ENCODE assay signal across 8 cellular contexts in the genomic region with DNA sequence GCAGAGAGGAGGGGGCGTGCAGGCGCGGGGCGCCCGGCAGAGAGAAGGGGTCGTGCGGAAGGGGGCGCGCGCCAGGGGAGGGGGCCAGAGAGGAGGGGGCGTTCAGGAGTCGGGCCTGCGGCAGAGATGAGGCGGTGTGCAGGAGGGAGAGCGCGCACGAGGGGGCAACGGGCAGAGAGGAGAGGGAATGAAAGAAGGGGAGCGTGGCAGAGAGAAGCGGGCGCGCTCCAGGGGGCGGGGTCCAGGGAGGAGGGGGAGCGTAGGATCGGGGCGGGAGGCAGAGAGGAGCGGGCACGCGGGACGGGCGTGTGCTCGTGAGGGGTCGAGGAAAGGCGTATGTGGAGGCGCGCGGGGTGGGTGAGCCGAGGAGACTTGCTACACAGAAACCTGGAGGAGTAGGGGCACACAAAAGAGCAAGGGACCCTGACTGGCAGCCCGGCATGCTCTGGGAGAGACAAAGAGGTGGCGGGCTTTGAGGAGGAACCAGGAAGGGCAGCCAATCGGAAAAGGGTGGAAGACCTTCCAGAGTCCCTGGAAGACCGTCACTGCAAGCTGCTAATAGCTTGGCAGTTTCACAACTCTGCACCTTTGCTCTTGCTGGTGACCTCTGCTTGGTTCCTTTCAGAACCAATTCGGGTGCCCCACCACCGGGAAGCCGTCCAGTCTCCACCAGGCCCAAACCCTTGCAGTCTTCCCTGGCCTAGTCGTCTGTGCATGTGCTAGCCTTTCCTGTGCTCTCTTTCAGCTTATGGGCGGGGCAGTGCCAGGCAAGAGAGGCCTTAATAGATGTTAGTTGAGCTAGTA. TPM values are rescaled to one million over a fixed set of nuclear protein-coding genes. Genes with fewer than 3 reads are reported as not detected.
DNase-seq lines count a peak whose midpoint lies in the region; ATAC-seq, FAIRE-seq and TF ChIP-seq lines count a peak whose summit lies in the region.

No MANE protein-coding gene starts in this region.

- H3K9ac ChIP-seq in SK-N-SH: no peak overlapping the region

- H3K27ac ChIP-seq in GM23338 (ENCODE audit: low read depth): no peak overlapping the region
- no peak overlapping the region for H3K27ac ChIP-seq in SK-N-SH (ENCODE audit: low read depth in 2 of 2, low read length in 1 of 2)
- no peak overlapping the region for H3K27ac ChIP-seq in left ventricle myocardium inferior (replicated peaks)
- no peak overlapping the region for H3K27ac ChIP-seq in RWPE1

- H3K9me3 ChIP-seq in SK-N-SH (no peaks in the 10 kb centered on the region), left ventricle myocardium inferior (replicated peaks) (no peaks in the 10 kb centered on the region)

- H3K4me2 ChIP-seq in GM23338: peak overlapping the region; percentile 88
- peak overlapping the region; percentile 57; the same call in 1 of the 2 replicates for H3K4me2 ChIP-seq in SK-N-SH

- intact Hi-C loops in left ventricle myocardium inferior (cut with micrococcal nuclease): no loop called here

- H3K27me3 Mint-ChIP-seq in GM23338 (ENCODE audit: insufficient read depth, low read depth, poor library complexity): peaks cover 16% of the 10 kb centered on the region

- no peak for TF ChIP-seq EP300 in SK-N-SH (IDR thresholded peaks at IDR 0.05; ENCODE audit: borderline replicate concordance in 1 of 2, low read depth in 1 of 2, low read length in 1 of 2)

- H3K4me3 ChIP-seq in GM23338 (peak overlapping the region; percentile 69), SK-N-SH (ENCODE audit: low read depth in 2 of 2, low read length in 1 of 2) (peak overlapping the region in 1 of 2 experiments; percentile 46; a peak in 2 of 4 replicates), left ventricle myocardium inferior (peak overlapping the region; percentile 61)

- H3K4me3 Mint-ChIP-seq in GM23338: peak overlapping the region; percentile 90

- H4K20me1 ChIP-seq in GM23338 (replicated peaks; ENCODE audit: insufficient read depth) (no peaks in the 10 kb centered on the region; the same call in 1 of the 2 replicates), SK-N-SH (ENCODE audit: insufficient read depth) (no peaks in the 10 kb centered on the region)

- TF ChIP-seq CTCF in GM23338 (conservative IDR thresholded peaks at IDR 0.05; ENCODE audit: low read depth in 2 of 2): no peak
- no peak for TF ChIP-seq CTCF in SK-N-SH (IDR thresholded peaks at IDR 0.05)
- no peak for TF ChIP-seq CTCF in left ventricle myocardium inferior (IDR thresholded peaks at IDR 0.05; ENCODE audit: borderline replicate concordance)
- no peak for TF ChIP-seq CTCF in RWPE1 (conservative IDR thresholded peaks at IDR 0.05; ENCODE audit: low read depth)

- peak; percentile 77 for DNase-seq in GM23338 (ENCODE audit: low spot score)
- peak; percentile 85 for DNase-seq in SK-N-SH
- no peak for DNase-seq in left ventricle myocardium inferior
- peak; percentile 82 for DNase-seq in retina
- DNase-seq in RCC 7860 (ENCODE audit: low spot score): no peak
- DNase-seq in RWPE1 (ENCODE audit: low spot score): no peak

- no peak for FAIRE-seq in RCC 7860 (lab: Jason Lieb, UNC)

- ATAC-seq in GM23338 (peak; percentile 61), GM21723 (IDR thresholded peaks at IDR 0.05; ENCODE audit: unreplicated experiment) (no peak), GM19463 (IDR thresholded peaks at IDR 0.05; ENCODE audit: unreplicated experiment) (no peak)

- H3K36me3 ChIP-seq in GM23338 (ENCODE audit: insufficient read depth) (no peaks in the 10 kb centered on the region), SK-N-SH (replicated peaks in 1 of 2; ENCODE audit: control insufficient read depth in 1 of 2, insufficient read depth in 2 of 2, low read length in 1 of 2) (no peaks in the 10 kb centered on the region), left ventricle myocardium inferior (no peaks in the 10 kb centered on the region)

- peak overlapping the region; percentile 94 for H3K27ac Mint-ChIP-seq in GM23338

- 13% methylated on average over 47 of the region's 47 CpGs for WGBS in SK-N-SH (ENCODE audit: low lambda C conversion rate)

- H3K27me3 ChIP-seq in GM23338 (ENCODE audit: insufficient read depth): peaks cover 13% of the 10 kb centered on the region
- H3K27me3 ChIP-seq in SK-N-SH (ENCODE audit: insufficient read depth): no peaks in the 10 kb centered on the region
- H3K27me3 ChIP-seq in left ventricle myocardium inferior (ENCODE audit: low read depth): peaks cover 55% of the 10 kb centered on the region

- POLR2A ChIA-PET in SK-N-SH (lab: Yijun Ruan, JAX) (no interaction called here), RWPE1 (lab: Yijun Ruan, JAX; ENCODE audit: low non-redundant PET) (no interaction called here)

- peaks cover 14% of the 10 kb centered on the region for H3K4me1 ChIP-seq in GM23338 (ENCODE audit: insufficient read depth)
- H3K4me1 ChIP-seq in SK-N-SH (ENCODE audit: control insufficient read depth in 1 of 2, insufficient read depth in 2 of 2, low read depth in 1 of 2, low read length in 1 of 2): peaks cover 0 to 5% of the 10 kb centered on the region in 2 experiments; a peak in 1 of 4 replicates
- H3K4me1 ChIP-seq in left ventricle myocardium inferior: peaks cover 15% of the 10 kb centered on the region

- H3K9me2 ChIP-seq in GM23338 (ENCODE audit: insufficient read depth) (no peaks in the 10 kb centered on the region; the same call in 1 of the 2 replicates), SK-N-SH (no peaks in the 10 kb centered on the region)

- H2AFZ ChIP-seq in GM23338 (peak overlapping the region; percentile 95), SK-N-SH (ENCODE audit: low read depth) (0 out of 2 replicates have a peak overlapping the region, but pooled peaks have one; percentile 46)

- peaks cover 3% of the 10 kb centered on the region; the same call in 1 of the 3 replicates for H3K36me3 Mint-ChIP-seq in GM23338 (ENCODE audit: low read depth)

- no peaks in the 10 kb centered on the region for H3K79me2 ChIP-seq in GM23338 (replicated peaks; ENCODE audit: insufficient read depth)
- H3K79me2 ChIP-seq in SK-N-SH (ENCODE audit: insufficient read depth): no peaks in the 10 kb centered on the region

- no peaks in the 10 kb centered on the region for H3F3A ChIP-seq in GM23338 (replicated peaks; ENCODE audit: low read depth)
- no peaks in the 10 kb centered on the region for H3F3A ChIP-seq in SK-N-SH (replicated peaks; ENCODE audit: insufficient read depth)

- peaks cover 21% of the 10 kb centered on the region for H3K4me1 Mint-ChIP-seq in GM23338

- H3K9me3 Mint-ChIP-seq in GM23338: peaks cover 2% of the 10 kb centered on the region; the same call in 2 of the 3 replicates

- TF ChIP-seq RAD21 in SK-N-SH (IDR thresholded peaks at IDR 0.05; ENCODE audit: low read length): no peak

- CTCF ChIA-PET in SK-N-SH (lab: Yijun Ruan, JAX) (interaction anchor here (1.0 kb wide), 2 partner anchors 158 to 306 kb away, joined by 3 read pairs; no protein-coding TSS in a partner anchor), RWPE1 (lab: Yijun Ruan, JAX) (no interaction called here)

TF ChIP-seq in GM23338, 12 proteins besides CTCF, POLR2A, EP300 and RAD21:
- no peak for TF ChIP-seq CREB1 (CRISPR knock-in tag; IDR thresholded peaks at IDR 0.05; ENCODE audit: low read depth)
- peak; percentile 28; the same call in 1 of the 2 replicates for TF ChIP-seq POLR2AphosphoS5 (IDR thresholded peaks at IDR 0.05; ENCODE audit: low read depth)

TF ChIP-seq in SK-N-SH, 30 proteins besides CTCF, POLR2A, EP300 and RAD21:
- TF ChIP-seq RFX5 (IDR thresholded peaks at IDR 0.05; ENCODE audit: low read length) (no peak), NFIC (IDR thresholded peaks at IDR 0.05; ENCODE audit: borderline replicate concordance) (no peak)

RNA-seq across cellular contexts. Expression of a gene that starts 0.6 kb away (rescaled TPM):
- 1.7 and 8.1 TPM in 2 replicates for total RNA-seq in GM23338 (2014; rRNA removed; shearing (Covaris generic))
- polyA plus RNA-seq in GM23338 (2016; fragmentation: Nextera tagmentation; extraction: Ambion mirVana): 9.0 and 10.3 TPM in 2 replicates
- 0.08 and 0.10 TPM in 2 replicates for polyA plus RNA-seq in SK-N-SH (2012; rRNA removed)
- polyA plus RNA-seq in SK-N-SH (2012; cell fraction: cytosol; rRNA removed): 0.08 TPM in 2 replicates
- 0.04 TPM in 1 of 2 replicates, not detected in the other for polyA plus RNA-seq in SK-N-SH (2012; cell fraction: nucleus; rRNA removed)
- not detected for total RNA-seq in left ventricle myocardium inferior

RNA-seq across cellular contexts. Expression of a gene that starts 0.6 kb away (rescaled TPM):
- total RNA-seq in GM23338 (2014; rRNA removed; shearing (Covaris generic)): 2.1 TPM in 1 of 2 replicates, not detected in the other
- polyA plus RNA-seq in GM23338 (2016; fragmentation: Nextera tagmentation; extraction: Ambion mirVana) (1.7 TPM in 1 of 2 replicates, not detected in the other), SK-N-SH (2012; rRNA removed) (not detected in 2 replicates)
- not detected in 2 replicates for polyA plus RNA-seq in SK-N-SH (2012; cell fraction: cytosol; rRNA removed)
- not detected in 2 replicates for polyA plus RNA-seq in SK-N-SH (2012; cell fraction: nucleus; rRNA removed)
- total RNA-seq in left ventricle myocardium inferior: not detected

RNA-seq across cellular contexts. Expression of a gene that starts 51.1 kb away (rescaled TPM):
- total RNA-seq in GM23338 (2014; rRNA removed; shearing (Covaris generic)): 31.8 and 40.1 TPM in 2 replicates
- polyA plus RNA-seq in GM23338 (2016; fragmentation: Nextera tagmentation; extraction: Ambion mirVana): 46.8 and 51.7 TPM in 2 replicates
- polyA plus RNA-seq in SK-N-SH (2012; rRNA removed): 14.0 and 15.6 TPM in 2 replicates
- 23.3 and 26.8 TPM in 2 replicates for polyA plus RNA-seq in SK-N-SH (2012; cell fraction: cytosol; rRNA removed)
- 4.5 and 4.6 TPM in 2 replicates for polyA plus RNA-seq in SK-N-SH (2012; cell fraction: nucleus; rRNA removed)
- 101 TPM for total RNA-seq in left ventricle myocardium inferior

Comparison
In these comparisons a context has a peak if more than half of its experiments do, and no peak if none do; other contexts are left out.
1. DNase-seq: peak in GM23338 (single experiment), SK-N-SH (single experiment) and retina (single experiment); none in left ventricle myocardium inferior (single experiment), RCC 7860 (single experiment) and RWPE1 (single experiment).